Comparison of ENCODE assay signal across 21 cellular contexts in the genomic region with DNA sequence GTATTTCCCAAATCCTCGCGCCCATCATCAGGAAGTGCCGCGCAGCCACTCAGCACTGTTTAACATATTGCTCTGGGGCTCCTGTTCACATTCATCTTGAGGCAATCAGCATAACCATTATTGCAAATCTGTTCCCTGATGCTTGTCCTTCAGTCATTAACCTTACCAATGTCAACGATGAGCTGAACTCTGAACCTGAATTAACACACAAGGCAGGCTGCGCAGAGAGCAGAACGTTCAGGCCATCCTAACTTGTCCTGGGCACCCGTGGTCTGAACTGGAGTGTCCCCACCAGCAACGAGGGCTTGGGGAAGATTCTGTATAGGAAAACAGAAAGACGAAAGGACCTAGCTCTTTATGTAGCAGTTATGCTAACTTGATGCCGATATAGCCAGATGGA.
"Had no signal": no experiment of that assay in that cellular context is flagged by ENCODE, and none has a peak within 500 bp of the region (broad histone marks: within the 10 kb centered on the region; RNA-seq: fewer than 3 reads in every experiment).

No MANE protein-coding gene starts in this region.

- DNase-seq: colonic mucosa; cortex of kidney; dermis blood vessel endothelial cell; dorsolateral prefrontal cortex; effector CD4-positive, alpha-beta T cell; effector memory CD4-positive, alpha-beta T cell; foreskin keratinocyte; heart left ventricle; hypothalamus; left cardiac atrium; left ventricle myocardium inferior; lower lobe of right lung; mesendoderm; midbrain had no signal

- H3K9me3 ChIP-seq: colonic mucosa, gastroesophageal sphincter, lower lobe of right lung had no signal

- H3K4me1 ChIP-seq: colonic mucosa, foreskin keratinocyte, lower lobe of right lung had no signal

- H3K4me3 ChIP-seq: colonic mucosa, dorsolateral prefrontal cortex, esophagus muscularis mucosa, gastroesophageal sphincter, heart left ventricle, hepatocyte, left ventricle myocardium inferior, lower lobe of right lung had no signal

- H3K27ac ChIP-seq: colonic mucosa, dorsolateral prefrontal cortex, esophagus muscularis mucosa, foreskin keratinocyte, gastroesophageal sphincter, heart left ventricle, hepatocyte, left ventricle myocardium inferior, lower lobe of right lung had no signal

- FAIRE-seq: endothelial cell of umbilical vein, frontal cortex, islet of Langerhans, keratinocyte had no signal

- H3K36me3 ChIP-seq: colonic mucosa, esophagus muscularis mucosa, gastroesophageal sphincter, heart left ventricle, left ventricle myocardium inferior, lower lobe of right lung had no signal

- ATAC-seq: foreskin keratinocyte, gastroesophageal sphincter, heart left ventricle, left cardiac atrium, lower lobe of right lung had no signal

- H2AFZ ChIP-seq: hepatocyte had no signal

- H3K79me2 ChIP-seq: hepatocyte had no signal

- H3K27me3 ChIP-seq: colonic mucosa, esophagus muscularis mucosa, foreskin keratinocyte, gastroesophageal sphincter, heart left ventricle, hepatocyte had no signal

- H3K4me2 ChIP-seq: hepatocyte had no signal
